Comparison of ENCODE assay signal across 8 cellular contexts in genomic region chr12:6342140-6342889, GRCh38. TPM values are rescaled to one million over a fixed set of nuclear protein-coding genes. Genes with fewer than 3 reads are reported as not detected.
DNase-seq lines count a peak whose midpoint lies in the region; ATAC-seq, FAIRE-seq and TF ChIP-seq lines count a peak whose summit lies in the region.
"Had no signal": no experiment of that assay in that cellular context is flagged by ENCODE, and none has a peak within 500 bp of the region (broad histone marks: within the 10 kb centered on the region; RNA-seq: fewer than 3 reads in every experiment).

No MANE protein-coding gene starts in this region.

- H3K9me3 ChIP-seq in HUES6 (ENCODE audit: control insufficient read depth, insufficient read depth, low read depth, low read length) (no peaks in the 10 kb centered on the region), body of pancreas (no peaks in the 10 kb centered on the region), HepG2 (ENCODE audit: low read length) (no peaks in the 10 kb centered on the region), thyroid gland (no peaks in the 10 kb centered on the region)

- POLR2A ChIA-PET in HepG2 (lab: Yijun Ruan, JAX), result interaction anchor here (0.7 to 11.0 kb wide), 13 partner anchors 14 to 193 kb away, joined by 3 to 278 read pairs (median 5); partner anchors contain the start of genes GAPDH, LTBR, MRPL51 and PLEKHG6

- TF ChIP-seq EP300 in HepG2 (IDR thresholded peaks at IDR 0.05; ENCODE audit: low read depth in 2 of 2, low read length in 2 of 2) (no peak), HepG2 (CRISPR knock-in tag; IDR thresholded peaks at IDR 0.05; ENCODE audit: borderline replicate concordance) (no peak)

- H2AFZ ChIP-seq in HepG2 (ENCODE audit: low read length), result no peak overlapping the region

- H3K9ac ChIP-seq in HUES6 (ENCODE audit: low read length) (peak overlapping the region; percentile 89), HepG2 (ENCODE audit: insufficient read depth, low read depth, low read length) (peak overlapping the region; percentile 95)

- no peak for TF ChIP-seq POLR2A in body of pancreas (IDR thresholded peaks at IDR 0.05)
- no peak for TF ChIP-seq POLR2A in HepG2 (IDR thresholded peaks at IDR 0.05; ENCODE audit: insufficient read depth in 1 of 2, low read depth in 2 of 2, low read length in 2 of 2)
- TF ChIP-seq POLR2A in thyroid gland (IDR thresholded peaks at IDR 0.05), result no peak

- H3K4me3 ChIP-seq in HUES6 (ENCODE audit: low read depth, low read length), result peak overlapping the region; percentile 89
- H3K4me3 ChIP-seq in body of pancreas, result no peak overlapping the region
- H3K4me3 ChIP-seq in HepG2 (replicated peaks in 1 of 3; ENCODE audit: insufficient read depth in 1 of 3, low read depth in 2 of 3, low read length in 3 of 3), result peak overlapping the region; percentile 85 to 99 (median 97)
- peak overlapping the region in 2 of 3 donors; percentile 66 to 95 for H3K4me3 ChIP-seq in thyroid gland (replicated peaks in 1 of 3)

- intact Hi-C loops in body of pancreas (cut with DNase I) (no loop called here), HepG2 (cut with micrococcal nuclease; ENCODE audit: unreplicated experiment) (loop anchor here (10.0 kb wide), 1 partner anchor 192 kb away; the partner anchor contains the start of gene GAPDH), thyroid gland (cut with DNase I) (no loop called here)

- CTCF ChIA-PET in HepG2 (lab: Yijun Ruan, JAX; ENCODE audit: low intra/inter-chr PET ratio, low total read pairs), result no interaction called here

- no peak for TF ChIP-seq RAD21 in HepG2 (CRISPR knock-in tag; IDR thresholded peaks at IDR 0.05)

- no TSS peak for BruUV-seq in HepG2 (replicated peaks; lab: Mats Ljungman, UMichigan)

- peak overlapping the region; percentile 78; the same call in 1 of the 2 replicates for H3K27ac ChIP-seq in HUES6 (ENCODE audit: low read depth, low read length)
- peak overlapping the region; percentile 88 to 98 (median 94) for H3K27ac ChIP-seq in body of pancreas
- peak overlapping the region; percentile 82 for H3K27ac ChIP-seq in HepG2 (ENCODE audit: extremely low read length, insufficient read depth, low read length)
- H3K27ac ChIP-seq in thyroid gland, result peak overlapping the region; percentile 98 to 100 (median 100)

- peak; percentile 28 for FAIRE-seq in HepG2 (lab: Jason Lieb, UNC)

- H4K20me1 ChIP-seq in HepG2 (ENCODE audit: insufficient read depth, low read length), result no peaks in the 10 kb centered on the region; the same call in 1 of the 2 replicates

- no peaks in the 10 kb centered on the region for H3K27me3 ChIP-seq in HUES6 (ENCODE audit: control insufficient read depth, insufficient read depth, low read length)
- H3K27me3 ChIP-seq in body of pancreas, result no peaks in the 10 kb centered on the region
- H3K27me3 ChIP-seq in HepG2 (ENCODE audit: control insufficient read depth in 1 of 2, insufficient read depth in 2 of 2, low read length in 2 of 2), result no peaks in the 10 kb centered on the region; a peak in 1 of 5 replicates
- no peaks in the 10 kb centered on the region for H3K27me3 ChIP-seq in thyroid gland

- TF ChIP-seq CTCF in body of pancreas (IDR thresholded peaks at IDR 0.05) (no peak), HepG2 (CRISPR knock-in tag; IDR thresholded peaks at IDR 0.05) (no peak), thyroid gland (IDR thresholded peaks at IDR 0.05) (no peak)

- ATAC-seq in body of pancreas, result no peak
- 0 out of 3 replicates have a peak, but pooled peaks have one; percentile 3 for ATAC-seq in HepG2
- no peak for ATAC-seq in HG03045 (IDR thresholded peaks at IDR 0.05; ENCODE audit: unreplicated experiment)

- DNase-seq in body of pancreas (no peak), HepG2 (ENCODE audit: low spot score) (no peak), thyroid gland (no peak), NCI-H1417 (lab: John Stamatoyannopoulos, UW) (no peak), NCI-H1694 (lab: John Stamatoyannopoulos, UW) (no peak)

- H3K36me3 ChIP-seq in HUES6 (ENCODE audit: control insufficient read depth, insufficient read depth, low read length) (peaks cover 6% of the 10 kb centered on the region), body of pancreas (replicated peaks in 1 of 2; ENCODE audit: insufficient read depth in 1 of 2, low read depth in 2 of 2) (no peaks in the 10 kb centered on the region), HepG2 (replicated peaks in 1 of 2; ENCODE audit: control insufficient read depth in 1 of 2, insufficient read depth in 2 of 2, low read length in 2 of 2) (no peaks in the 10 kb centered on the region), thyroid gland (no peaks in the 10 kb centered on the region)

- H3K4me1 ChIP-seq in HUES6 (ENCODE audit: control insufficient read depth, insufficient read depth, low read length), result peaks cover 58% of the 10 kb centered on the region
- peaks cover 62% of the 10 kb centered on the region for H3K4me1 ChIP-seq in body of pancreas
- H3K4me1 ChIP-seq in HepG2 (ENCODE audit: insufficient read depth, low read length), result peaks cover 73% of the 10 kb centered on the region
- peaks cover 36 to 70% of the 10 kb centered on the region in 2 donors for H3K4me1 ChIP-seq in thyroid gland

- peak overlapping the region; percentile 96 for H3K4me2 ChIP-seq in HepG2 (ENCODE audit: low read depth, low read length)

- H3K79me2 ChIP-seq in HepG2 (ENCODE audit: insufficient read depth, low read length), result peaks cover 52% of the 10 kb centered on the region

- in situ Hi-C loops in HepG2 (cut with HindIII; ENCODE audit: extremely low pct_ligation_motif_present, low pct_unique_long_range_greater_than_20kb), result no loop called here

- WGBS in body of pancreas, 2 donors, result 28 to 29% methylated on average over 7 of the region's 7 CpGs
- 31% methylated on average over 6 of the region's 7 CpGs for WGBS in HepG2 (ENCODE audit: low lambda C conversion rate)
- 50 to 51% methylated on average over 7 of the region's 7 CpGs for WGBS in thyroid gland, 2 donors

RNA-seq across cellular contexts. Expression of gene TNFRSF1A, which starts 0.4 kb away (rescaled TPM):
- total RNA-seq in body of pancreas, result 10 to 100 TPM; 54.5 to 92.0 TPM
- 21.9 and 41.5 TPM in 2 replicates for total RNA-seq in HepG2 (2016; rRNA removed; fragmentation: Illumina TruSeq; extraction: Trizol)
- 16.3 and 18.0 TPM in 2 replicates for total RNA-seq in HepG2 (2016; cell fraction: cytosol; rRNA removed; fragmentation: Illumina TruSeq; extraction: Trizol; ENCODE audit: low read depth)
- total RNA-seq in HepG2 (2016; cell fraction: insoluble cytoplasmic fraction; rRNA removed; fragmentation: Illumina TruSeq; extraction: Trizol), result 28.8 and 36.5 TPM in 2 replicates
- total RNA-seq in HepG2 (2016; cell fraction: membrane; rRNA removed; fragmentation: Illumina TruSeq; extraction: Trizol), result 19.8 and 22.3 TPM in 2 replicates
- total RNA-seq in HepG2 (2016; cell fraction: nucleus; rRNA removed; fragmentation: Illumina TruSeq; extraction: Trizol), result 36.8 and 40.7 TPM in 2 replicates
- polyA plus RNA-seq in HepG2 (2011; rRNA removed), result 41.4 and 61.2 TPM in 2 replicates
- polyA plus RNA-seq in HepG2 (2011; cell fraction: cytosol; rRNA removed), result 53.0 and 53.4 TPM in 2 replicates
- 67.2 and 67.4 TPM in 2 replicates for polyA plus RNA-seq in HepG2 (2011; cell fraction: nucleus; rRNA removed)
- 40.9 and 56.2 TPM in 2 replicates for polyA plus RNA-seq in HepG2 (2012)
- polyA plus RNA-seq in HepG2 (2016; cell fraction: cytosol; fragmentation: Illumina TruSeq; extraction: Trizol; ENCODE audit: low read depth), result 5.2 and 6.8 TPM in 2 replicates
- polyA plus RNA-seq in HepG2 (2016; cell fraction: insoluble cytoplasmic fraction; fragmentation: Illumina TruSeq; extraction: Trizol; ENCODE audit: low read depth), result 31.8 and 38.4 TPM in 2 replicates
- 14.3 and 15.5 TPM in 2 replicates for polyA plus RNA-seq in HepG2 (2016; cell fraction: membrane; fragmentation: Illumina TruSeq; extraction: Trizol; ENCODE audit: low read depth)
- polyA plus RNA-seq in HepG2 (2016; cell fraction: nucleus; fragmentation: Illumina TruSeq; extraction: Trizol; ENCODE audit: insufficient read depth, low read depth), result 75.7 and 99.5 TPM in 2 replicates
- 88.8 and 131 TPM in 2 replicates for polyA minus RNA-seq in HepG2 (2011; rRNA and poly(A)+ RNA removed; ENCODE audit: low replicate concordance)
- 52.9 and 68.3 TPM in 2 replicates for polyA minus RNA-seq in HepG2 (2011; cell fraction: cytosol; rRNA and poly(A)+ RNA removed)
- polyA minus RNA-seq in HepG2 (2011; cell fraction: nucleus; rRNA and poly(A)+ RNA removed), result 54.3 and 80.4 TPM in 2 replicates
- 100 to 1,000 TPM; 131 to 185 (median 150) TPM for total RNA-seq in thyroid gland

RNA-seq across cellular contexts. Expression of gene PLEKHG6, which starts 31.8 kb away (rescaled TPM):
- 10 to 100 TPM in 1 of 2 donors, 1 to 10 TPM in 1; 7.0 to 16.2 TPM for total RNA-seq in body of pancreas
- 13.1 and 18.9 TPM in 2 replicates for total RNA-seq in HepG2 (2016; rRNA removed; fragmentation: Illumina TruSeq; extraction: Trizol)
- 11.1 and 14.7 TPM in 2 replicates for total RNA-seq in HepG2 (2016; cell fraction: cytosol; rRNA removed; fragmentation: Illumina TruSeq; extraction: Trizol; ENCODE audit: low read depth)
- total RNA-seq in HepG2 (2016; cell fraction: insoluble cytoplasmic fraction; rRNA removed; fragmentation: Illumina TruSeq; extraction: Trizol), result 15.0 and 16.9 TPM in 2 replicates
- total RNA-seq in HepG2 (2016; cell fraction: membrane; rRNA removed; fragmentation: Illumina TruSeq; extraction: Trizol), result 23.7 TPM in 2 replicates
- total RNA-seq in HepG2 (2016; cell fraction: nucleus; rRNA removed; fragmentation: Illumina TruSeq; extraction: Trizol), result 15.6 and 19.7 TPM in 2 replicates
- polyA plus RNA-seq in HepG2 (2011; rRNA removed), result 17.0 and 26.8 TPM in 2 replicates
- polyA plus RNA-seq in HepG2 (2011; cell fraction: cytosol; rRNA removed), result 12.8 and 29.8 TPM in 2 replicates
- polyA plus RNA-seq in HepG2 (2011; cell fraction: nucleus; rRNA removed), result 20.1 and 50.9 TPM in 2 replicates
- 16.4 and 22.2 TPM in 2 replicates for polyA plus RNA-seq in HepG2 (2012)
- 16.0 and 16.1 TPM in 2 replicates for polyA plus RNA-seq in HepG2 (2016; cell fraction: cytosol; fragmentation: Illumina TruSeq; extraction: Trizol; ENCODE audit: low read depth)
- 15.2 and 21.6 TPM in 2 replicates for polyA plus RNA-seq in HepG2 (2016; cell fraction: insoluble cytoplasmic fraction; fragmentation: Illumina TruSeq; extraction: Trizol; ENCODE audit: low read depth)
- 20.3 and 26.3 TPM in 2 replicates for polyA plus RNA-seq in HepG2 (2016; cell fraction: membrane; fragmentation: Illumina TruSeq; extraction: Trizol; ENCODE audit: low read depth)
- polyA plus RNA-seq in HepG2 (2016; cell fraction: nucleus; fragmentation: Illumina TruSeq; extraction: Trizol; ENCODE audit: insufficient read depth, low read depth), result 28.0 and 30.9 TPM in 2 replicates
- polyA minus RNA-seq in HepG2 (2011; rRNA and poly(A)+ RNA removed; ENCODE audit: low replicate concordance), result 0.70 and 23.3 TPM in 2 replicates
- 8.8 and 12.8 TPM in 2 replicates for polyA minus RNA-seq in HepG2 (2011; cell fraction: cytosol; rRNA and poly(A)+ RNA removed)
- 13.3 and 16.5 TPM in 2 replicates for polyA minus RNA-seq in HepG2 (2011; cell fraction: nucleus; rRNA and poly(A)+ RNA removed)
- 100 to 1,000 TPM in 1 of 4 donors, 10 to 100 TPM in 1, 1 to 10 TPM in 2; 4.0 to 325 (median 14.1) TPM for total RNA-seq in thyroid gland
- total RNA-seq: LHCN-M2 had no signal

RNA-seq across cellular contexts. Expression of gene SCNN1A, which starts 33.0 kb away (rescaled TPM):
- 100 to 1,000 TPM in 1 of 2 donors, 10 to 100 TPM in 1; 62.5 to 112 TPM for total RNA-seq in body of pancreas
- 0.63 and 1.5 TPM in 2 replicates for total RNA-seq in HepG2 (2016; rRNA removed; fragmentation: Illumina TruSeq; extraction: Trizol)
- total RNA-seq in HepG2 (2016; cell fraction: cytosol; rRNA removed; fragmentation: Illumina TruSeq; extraction: Trizol; ENCODE audit: low read depth), result 0.71 and 1.2 TPM in 2 replicates
- 0.71 and 1.6 TPM in 2 replicates for total RNA-seq in HepG2 (2016; cell fraction: insoluble cytoplasmic fraction; rRNA removed; fragmentation: Illumina TruSeq; extraction: Trizol)
- total RNA-seq in HepG2 (2016; cell fraction: membrane; rRNA removed; fragmentation: Illumina TruSeq; extraction: Trizol), result 0.72 and 0.87 TPM in 2 replicates
- total RNA-seq in HepG2 (2016; cell fraction: nucleus; rRNA removed; fragmentation: Illumina TruSeq; extraction: Trizol), result 1.8 and 5.0 TPM in 2 replicates
- 14.6 and 32.8 TPM in 2 replicates for polyA plus RNA-seq in HepG2 (2011; rRNA removed)
- polyA plus RNA-seq in HepG2 (2011; cell fraction: cytosol; rRNA removed), result 6.1 and 12.5 TPM in 2 replicates
- polyA plus RNA-seq in HepG2 (2011; cell fraction: nucleus; rRNA removed), result 24.9 and 39.4 TPM in 2 replicates
- 17.5 and 19.3 TPM in 2 replicates for polyA plus RNA-seq in HepG2 (2012)
- 0.22 and 0.41 TPM in 2 replicates for polyA plus RNA-seq in HepG2 (2016; cell fraction: cytosol; fragmentation: Illumina TruSeq; extraction: Trizol; ENCODE audit: low read depth)
- polyA plus RNA-seq in HepG2 (2016; cell fraction: insoluble cytoplasmic fraction; fragmentation: Illumina TruSeq; extraction: Trizol; ENCODE audit: low read depth), result 1.0 and 1.6 TPM in 2 replicates
- polyA plus RNA-seq in HepG2 (2016; cell fraction: membrane; fragmentation: Illumina TruSeq; extraction: Trizol; ENCODE audit: low read depth), result 0.66 and 1.1 TPM in 2 replicates
- 4.0 and 5.1 TPM in 2 replicates for polyA plus RNA-seq in HepG2 (2016; cell fraction: nucleus; fragmentation: Illumina TruSeq; extraction: Trizol; ENCODE audit: insufficient read depth, low read depth)
- 9.5 and 30.0 TPM in 2 replicates for polyA minus RNA-seq in HepG2 (2011; rRNA and poly(A)+ RNA removed; ENCODE audit: low replicate concordance)
- polyA minus RNA-seq in HepG2 (2011; cell fraction: cytosol; rRNA and poly(A)+ RNA removed), result 5.9 and 14.3 TPM in 2 replicates
- polyA minus RNA-seq in HepG2 (2011; cell fraction: nucleus; rRNA and poly(A)+ RNA removed), result 10.9 and 24.2 TPM in 2 replicates
- 100 to 1,000 TPM; 229 to 449 (median 336) TPM for total RNA-seq in thyroid gland

RNA-seq across cellular contexts. Expression of gene LTBR, which starts 41.6 kb away (rescaled TPM):
- total RNA-seq in body of pancreas, result 100 to 1,000 TPM; 111 to 173 TPM
- 12.1 and 34.8 TPM in 2 replicates for total RNA-seq in HepG2 (2016; rRNA removed; fragmentation: Illumina TruSeq; extraction: Trizol)
- total RNA-seq in HepG2 (2016; cell fraction: cytosol; rRNA removed; fragmentation: Illumina TruSeq; extraction: Trizol; ENCODE audit: low read depth), result 24.4 and 24.5 TPM in 2 replicates
- total RNA-seq in HepG2 (2016; cell fraction: insoluble cytoplasmic fraction; rRNA removed; fragmentation: Illumina TruSeq; extraction: Trizol), result 11.6 and 40.0 TPM in 2 replicates
- 34.7 and 35.3 TPM in 2 replicates for total RNA-seq in HepG2 (2016; cell fraction: membrane; rRNA removed; fragmentation: Illumina TruSeq; extraction: Trizol)
- 39.7 and 43.6 TPM in 2 replicates for total RNA-seq in HepG2 (2016; cell fraction: nucleus; rRNA removed; fragmentation: Illumina TruSeq; extraction: Trizol)
- polyA plus RNA-seq in HepG2 (2011; rRNA removed), result 31.4 and 39.0 TPM in 2 replicates
- polyA plus RNA-seq in HepG2 (2011; cell fraction: cytosol; rRNA removed), result 23.7 and 29.3 TPM in 2 replicates
- 82.9 and 92.1 TPM in 2 replicates for polyA plus RNA-seq in HepG2 (2011; cell fraction: nucleus; rRNA removed)
- polyA plus RNA-seq in HepG2 (2012), result 25.8 and 37.8 TPM in 2 replicates
- 19.3 and 21.0 TPM in 2 replicates for polyA plus RNA-seq in HepG2 (2016; cell fraction: cytosol; fragmentation: Illumina TruSeq; extraction: Trizol; ENCODE audit: low read depth)
- polyA plus RNA-seq in HepG2 (2016; cell fraction: insoluble cytoplasmic fraction; fragmentation: Illumina TruSeq; extraction: Trizol; ENCODE audit: low read depth), result 16.0 and 16.4 TPM in 2 replicates
- 27.4 and 28.3 TPM in 2 replicates for polyA plus RNA-seq in HepG2 (2016; cell fraction: membrane; fragmentation: Illumina TruSeq; extraction: Trizol; ENCODE audit: low read depth)
- polyA plus RNA-seq in HepG2 (2016; cell fraction: nucleus; fragmentation: Illumina TruSeq; extraction: Trizol; ENCODE audit: insufficient read depth, low read depth), result 117 and 123 TPM in 2 replicates
- polyA minus RNA-seq in HepG2 (2011; rRNA and poly(A)+ RNA removed; ENCODE audit: low replicate concordance), result 16.2 and 29.7 TPM in 2 replicates
- 11.5 and 14.0 TPM in 2 replicates for polyA minus RNA-seq in HepG2 (2011; cell fraction: cytosol; rRNA and poly(A)+ RNA removed)
- 22.4 and 34.2 TPM in 2 replicates for polyA minus RNA-seq in HepG2 (2011; cell fraction: nucleus; rRNA and poly(A)+ RNA removed)
- 100 to 1,000 TPM; 152 to 215 (median 178) TPM for total RNA-seq in thyroid gland

Comparison
In these comparisons a context has a peak if more than half of its experiments do, and no peak if none do; other contexts are left out.
1. H3K4me3 ChIP-seq: peak in HUES6 (single experiment), HepG2 (3 of 3) and thyroid gland (2 of 3); none in body of pancreas (0 of 2).
2. RNA of gene SCNN1A, which starts 33.0 kb away (total RNA-seq): 229 to 449 TPM in thyroid gland and 62.5 to 112 TPM in body of pancreas; 0.63 to 5.0 TPM in HepG2; every median in the first group is over 10 times any median in the second.
3. Peak in every context shown above with its lines, with median percentiles within 50 percentile points of each other: H3K27ac ChIP-seq.